In the genomic region with DNA sequence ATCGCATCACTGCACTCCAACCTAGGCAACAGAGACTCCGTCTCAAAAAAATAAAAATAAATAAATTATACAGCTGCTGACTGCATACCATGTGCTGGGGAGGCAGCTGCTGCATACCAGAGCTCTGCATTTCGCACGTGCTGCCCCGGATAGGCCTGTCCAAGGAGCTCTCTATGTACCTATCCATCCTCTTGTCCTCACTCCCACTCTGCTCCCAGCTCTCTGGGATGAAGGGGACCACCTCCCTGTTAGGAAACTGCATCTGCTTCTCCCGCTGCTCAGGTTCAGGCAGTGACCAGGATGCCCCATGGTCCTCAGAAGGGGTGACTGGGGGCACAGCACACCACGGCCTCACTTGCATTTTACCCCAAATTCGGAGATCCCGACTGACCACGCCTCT, we compare ENCODE assay signal across 17 cellular contexts.
"Had no signal": no experiment of that assay in that cellular context is flagged by ENCODE, and none has a peak within 500 bp of the region (broad histone marks: within the 10 kb centered on the region; RNA-seq: fewer than 3 reads in every experiment).

No MANE protein-coding gene starts in this region.

- H3K27ac Mint-ChIP-seq: memory B cell; natural killer cell treated with Interleukin-12 subunit alpha and Interleukin-12 subunit beta and Interleukin-15 and Interleukin-18, amount 100 ng/mL, for 72 hours; stimulated activated naive B cell treated with anti-CD40 and anti-IgM and Interleukin-4, amounts not matched to agents 10 μg/mL and 1 μg/mL and 100 μg/mL, for 72 hours; stimulated activated naive CD8-positive, alpha-beta T cell treated with anti-CD3 and anti-CD28 coated beads, Interleukin-15, amount 100 ng/mL, for 72 hours had no signal

- H3K36me3 ChIP-seq: esophagus muscularis mucosa, gastrocnemius medialis, left ventricle myocardium inferior, lower lobe of right lung, spleen had no signal

- H3K9me3 Mint-ChIP-seq: memory B cell; natural killer cell treated with Interleukin-12 subunit alpha and Interleukin-12 subunit beta and Interleukin-15 and Interleukin-18, amount 100 ng/mL, for 72 hours had no signal

- ATAC-seq: stimulated activated naive B cell treated with anti-CD40 and anti-IgM and Interleukin-4, amounts not matched to agents 10 μg/mL and 1 μg/mL and 100 μg/mL, for 72 hours; stimulated activated naive CD8-positive, alpha-beta T cell treated with anti-CD3 and anti-CD28 coated beads, Interleukin-15, amount 100 ng/mL, for 72 hours had no signal

- H3K9me3 ChIP-seq: gastrocnemius medialis, lower lobe of right lung had no signal

- H3K27me3 Mint-ChIP-seq: memory B cell; natural killer cell treated with Interleukin-12 subunit alpha and Interleukin-12 subunit beta and Interleukin-15 and Interleukin-18, amount 100 ng/mL, for 72 hours; stimulated activated naive B cell treated with anti-CD40 and anti-IgM and Interleukin-4, amounts not matched to agents 10 μg/mL and 1 μg/mL and 100 μg/mL, for 72 hours; stimulated activated naive CD8-positive, alpha-beta T cell treated with anti-CD3 and anti-CD28 coated beads, Interleukin-15, amount 100 ng/mL, for 72 hours had no signal

- H3K36me3 Mint-ChIP-seq: natural killer cell treated with Interleukin-12 subunit alpha and Interleukin-12 subunit beta and Interleukin-15 and Interleukin-18, amount 100 ng/mL, for 72 hours had no signal

- DNase-seq: effector memory CD4-positive, alpha-beta T cell; glutamatergic neuron; islet precursor cell; left ventricle myocardium inferior; lower lobe of right lung; stimulated activated CD4-positive, alpha-beta T cell treated with anti-CD3 and anti-CD28 coated beads, Interleukin-15, amount 100 ng/mL, for 24 hours; stimulated activated CD4-positive, alpha-beta T cell treated with anti-CD3 and anti-CD28 coated beads, Interleukin-1b, Interleukin-23, amount 100 ng/mL, for 48 hours; stimulated activated CD4-positive, alpha-beta T cell treated with anti-CD3 and anti-CD28 coated beads, Interleukin-4, amount 100 ng/mL, for 24 hours; stimulated activated naive B cell treated with anti-CD40 and anti-IgM and Interleukin-4, amounts not matched to agents 10 μg/mL and 1 μg/mL and 100 μg/mL, for 72 hours; stimulated activated naive CD8-positive, alpha-beta T cell treated with anti-CD3 and anti-CD28 coated beads, Interleukin-15, amount 100 ng/mL, for 72 hours; trophoblast cell had no signal

- H3K27ac ChIP-seq: epithelial cell of prostate, esophagus muscularis mucosa, left ventricle myocardium inferior, lower lobe of right lung had no signal

- H3K4me1 ChIP-seq: esophagus muscularis mucosa, left ventricle myocardium inferior, lower lobe of right lung had no signal

- H3K27me3 ChIP-seq: spleen had no signal

- H3K4me3 ChIP-seq: esophagus muscularis mucosa, gastrocnemius medialis, left ventricle myocardium inferior, lower lobe of right lung, spleen had no signal

- H3K4me3 Mint-ChIP-seq: memory B cell; natural killer cell treated with Interleukin-12 subunit alpha and Interleukin-12 subunit beta and Interleukin-15 and Interleukin-18, amount 100 ng/mL, for 72 hours; stimulated activated naive B cell treated with anti-CD40 and anti-IgM and Interleukin-4, amounts not matched to agents 10 μg/mL and 1 μg/mL and 100 μg/mL, for 72 hours; stimulated activated naive CD8-positive, alpha-beta T cell treated with anti-CD3 and anti-CD28 coated beads, Interleukin-15, amount 100 ng/mL, for 72 hours had no signal

- H3K4me1 Mint-ChIP-seq: stimulated activated naive CD8-positive, alpha-beta T cell treated with anti-CD3 and anti-CD28 coated beads, Interleukin-15, amount 100 ng/mL, for 72 hours had no signal
